In the genomic region with DNA sequence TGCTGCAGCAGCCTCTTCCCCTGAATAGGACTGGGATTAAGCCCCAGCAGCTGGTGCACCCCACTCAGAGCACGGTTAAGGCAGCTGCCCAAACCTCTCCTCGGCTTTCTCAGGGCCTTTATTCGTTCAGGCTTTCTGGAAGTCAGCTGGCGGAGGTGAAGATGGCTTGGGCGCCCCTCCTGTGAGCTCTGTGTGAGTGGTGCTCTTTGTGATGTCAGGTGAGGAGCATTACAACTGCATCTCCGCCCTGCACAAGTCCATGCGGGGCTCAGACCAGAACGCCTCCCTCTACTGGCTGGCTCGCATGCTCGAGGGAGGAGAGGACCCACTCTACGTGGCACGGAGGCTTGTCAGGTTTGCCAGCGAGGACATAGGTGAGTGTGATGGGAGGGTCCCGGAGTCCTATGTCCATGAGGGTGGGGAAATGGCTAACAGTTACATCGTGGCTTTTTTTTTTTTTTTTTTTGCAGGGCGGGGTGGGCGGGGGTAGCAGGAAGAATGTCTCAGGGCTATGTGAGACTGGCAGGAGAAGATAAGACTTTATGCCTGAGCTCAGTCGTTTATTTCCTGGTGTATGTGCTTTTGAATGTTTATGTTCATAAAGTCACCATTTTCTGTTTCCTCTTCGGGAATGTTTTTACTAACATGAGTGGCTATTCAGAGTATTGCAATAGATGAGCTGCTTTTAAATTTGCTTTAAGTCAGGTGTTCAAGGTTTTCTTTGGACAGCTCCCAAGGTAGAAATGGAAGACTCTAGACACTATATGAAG, we compare ENCODE assay signal across 1 cellular context.
A peak's percentile ranks its signal among the peaks of the same experiment; 100 is the strongest.
TF ChIP-seq lines count a peak whose summit lies in the region.

No MANE protein-coding gene starts in this region.

TF ChIP-seq in K562, 482 proteins besides CTCF, POLR2A, EP300 and RAD21 (continued from another document and continues in another):
- TF ChIP-seq, protein P1, sequence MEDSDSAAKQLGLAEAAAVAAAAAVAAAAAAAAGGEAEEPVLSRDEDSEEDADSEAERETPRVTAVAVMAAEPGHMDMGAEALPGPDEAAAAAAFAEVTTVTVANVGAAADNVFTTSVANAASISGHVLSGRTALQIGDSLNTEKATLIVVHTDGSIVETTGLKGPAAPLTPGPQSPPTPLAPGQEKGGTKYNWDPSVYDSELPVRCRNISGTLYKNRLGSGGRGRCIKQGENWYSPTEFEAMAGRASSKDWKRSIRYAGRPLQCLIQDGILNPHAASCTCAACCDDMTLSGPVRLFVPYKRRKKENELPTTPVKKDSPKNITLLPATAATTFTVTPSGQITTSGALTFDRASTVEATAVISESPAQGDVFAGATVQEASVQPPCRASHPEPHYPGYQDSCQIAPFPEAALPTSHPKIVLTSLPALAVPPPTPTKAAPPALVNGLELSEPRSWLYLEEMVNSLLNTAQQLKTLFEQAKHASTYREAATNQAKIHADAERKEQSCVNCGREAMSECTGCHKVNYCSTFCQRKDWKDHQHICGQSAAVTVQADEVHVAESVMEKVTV (CRISPR knock-in tag; IDR thresholded peaks at IDR 0.05) = no peak
- no peak for TF ChIP-seq HIVEP1 (CRISPR knock-in tag; IDR thresholded peaks at IDR 0.05)
- TF ChIP-seq ZFPM2 (CRISPR knock-in tag; IDR thresholded peaks at IDR 0.05) = no peak
- no peak for TF ChIP-seq PTBP1 (IDR thresholded peaks at IDR 0.05; ENCODE audit: low read depth, low read length)
- TF ChIP-seq, protein P2, sequence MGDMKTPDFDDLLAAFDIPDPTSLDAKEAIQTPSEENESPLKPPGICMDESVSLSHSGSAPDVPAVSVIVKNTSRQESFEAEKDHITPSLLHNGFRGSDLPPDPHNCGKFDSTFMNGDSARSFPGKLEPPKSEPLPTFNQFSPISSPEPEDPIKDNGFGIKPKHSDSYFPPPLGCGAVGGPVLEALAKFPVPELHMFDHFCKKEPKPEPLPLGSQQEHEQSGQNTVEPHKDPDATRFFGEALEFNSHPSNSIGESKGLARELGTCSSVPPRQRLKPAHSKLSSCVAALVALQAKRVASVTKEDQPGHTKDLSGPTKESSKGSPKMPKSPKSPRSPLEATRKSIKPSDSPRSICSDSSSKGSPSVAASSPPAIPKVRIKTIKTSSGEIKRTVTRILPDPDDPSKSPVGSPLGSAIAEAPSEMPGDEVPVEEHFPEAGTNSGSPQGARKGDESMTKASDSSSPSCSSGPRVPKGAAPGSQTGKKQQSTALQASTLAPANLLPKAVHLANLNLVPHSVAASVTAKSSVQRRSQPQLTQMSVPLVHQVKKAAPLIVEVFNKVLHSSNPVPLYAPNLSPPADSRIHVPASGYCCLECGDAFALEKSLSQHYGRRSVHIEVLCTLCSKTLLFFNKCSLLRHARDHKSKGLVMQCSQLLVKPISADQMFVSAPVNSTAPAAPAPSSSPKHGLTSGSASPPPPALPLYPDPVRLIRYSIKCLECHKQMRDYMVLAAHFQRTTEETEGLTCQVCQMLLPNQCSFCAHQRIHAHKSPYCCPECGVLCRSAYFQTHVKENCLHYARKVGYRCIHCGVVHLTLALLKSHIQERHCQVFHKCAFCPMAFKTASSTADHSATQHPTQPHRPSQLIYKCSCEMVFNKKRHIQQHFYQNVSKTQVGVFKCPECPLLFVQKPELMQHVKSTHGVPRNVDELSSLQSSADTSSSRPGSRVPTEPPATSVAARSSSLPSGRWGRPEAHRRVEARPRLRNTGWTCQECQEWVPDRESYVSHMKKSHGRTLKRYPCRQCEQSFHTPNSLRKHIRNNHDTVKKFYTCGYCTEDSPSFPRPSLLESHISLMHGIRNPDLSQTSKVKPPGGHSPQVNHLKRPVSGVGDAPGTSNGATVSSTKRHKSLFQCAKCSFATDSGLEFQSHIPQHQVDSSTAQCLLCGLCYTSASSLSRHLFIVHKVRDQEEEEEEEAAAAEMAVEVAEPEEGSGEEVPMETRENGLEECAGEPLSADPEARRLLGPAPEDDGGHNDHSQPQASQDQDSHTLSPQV (IDR thresholded peaks at IDR 0.05) = peak; percentile 65
- no peak for TF ChIP-seq GABPB2 (CRISPR knock-in tag; conservative IDR thresholded peaks at IDR 0.05)
- TF ChIP-seq L3MBTL2 (IDR thresholded peaks at IDR 0.05) = peak; percentile 38; the same call in 1 of the 2 replicates
- no peak for TF ChIP-seq CHCHD3 (CRISPR knock-in tag; IDR thresholded peaks at IDR 0.05)
- TF ChIP-seq XRCC5 (IDR thresholded peaks at IDR 0.05; ENCODE audit: low read depth, low read length) = 0 out of 2 replicates have a peak, but pooled peaks have one; percentile 29
- TF ChIP-seq, protein P3, sequence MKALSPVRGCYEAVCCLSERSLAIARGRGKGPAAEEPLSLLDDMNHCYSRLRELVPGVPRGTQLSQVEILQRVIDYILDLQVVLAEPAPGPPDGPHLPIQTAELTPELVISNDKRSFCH (CRISPR knock-in tag; IDR thresholded peaks at IDR 0.05) = no peak
- TF ChIP-seq, protein P3 (tag; IDR thresholded peaks at IDR 0.05) = peak; percentile 55; the same call in 1 of the 2 replicates
- no peak for TF ChIP-seq HMG20A (CRISPR knock-in tag; conservative IDR thresholded peaks at IDR 0.05)
- no peak for TF ChIP-seq XRCC4 (IDR thresholded peaks at IDR 0.05; ENCODE audit: extremely low read depth, insufficient read depth, insufficient read length)
- TF ChIP-seq, protein P4, sequence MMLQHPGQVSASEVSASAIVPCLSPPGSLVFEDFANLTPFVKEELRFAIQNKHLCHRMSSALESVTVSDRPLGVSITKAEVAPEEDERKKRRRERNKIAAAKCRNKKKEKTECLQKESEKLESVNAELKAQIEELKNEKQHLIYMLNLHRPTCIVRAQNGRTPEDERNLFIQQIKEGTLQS (IDR thresholded peaks at IDR 0.05) = no peak
- TF ChIP-seq, protein P4 (CRISPR knock-in tag; conservative IDR thresholded peaks at IDR 0.05) = no peak
- TF ChIP-seq, protein P5, sequence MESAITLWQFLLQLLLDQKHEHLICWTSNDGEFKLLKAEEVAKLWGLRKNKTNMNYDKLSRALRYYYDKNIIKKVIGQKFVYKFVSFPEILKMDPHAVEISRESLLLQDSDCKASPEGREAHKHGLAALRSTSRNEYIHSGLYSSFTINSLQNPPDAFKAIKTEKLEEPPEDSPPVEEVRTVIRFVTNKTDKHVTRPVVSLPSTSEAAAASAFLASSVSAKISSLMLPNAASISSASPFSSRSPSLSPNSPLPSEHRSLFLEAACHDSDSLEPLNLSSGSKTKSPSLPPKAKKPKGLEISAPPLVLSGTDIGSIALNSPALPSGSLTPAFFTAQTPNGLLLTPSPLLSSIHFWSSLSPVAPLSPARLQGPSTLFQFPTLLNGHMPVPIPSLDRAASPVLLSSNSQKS (CRISPR knock-in tag; IDR thresholded peaks at IDR 0.05) = no peak
- TF ChIP-seq FOXM1 (IDR thresholded peaks at IDR 0.05; ENCODE audit: low read depth) = no peak
- TF ChIP-seq FOXM1 (CRISPR knock-in tag; IDR thresholded peaks at IDR 0.05; ENCODE audit: low read depth) = no peak
- TF ChIP-seq MEF2A (IDR thresholded peaks at IDR 0.05; ENCODE audit: control insufficient read depth, low read depth, low read length) = no peak
- TF ChIP-seq PRMT5 (CRISPR knock-in tag; IDR thresholded peaks at IDR 0.05) = no peak
- no peak for TF ChIP-seq BRD9 (IDR thresholded peaks at IDR 0.05; ENCODE audit: low read depth, partially characterized antibody)
- TF ChIP-seq ZSCAN29 (IDR thresholded peaks at IDR 0.05) = no peak
- no peak for TF ChIP-seq HDGF (IDR thresholded peaks at IDR 0.05)
- TF ChIP-seq HNRNPLL (IDR thresholded peaks at IDR 0.05; ENCODE audit: low read depth, low read length, poor library complexity, severe bottlenecking) = no peak
- TF ChIP-seq ASH1L (IDR thresholded peaks at IDR 0.05; ENCODE audit: borderline replicate concordance, low read depth, partially characterized antibody) = no peak
- TF ChIP-seq, protein P6, sequence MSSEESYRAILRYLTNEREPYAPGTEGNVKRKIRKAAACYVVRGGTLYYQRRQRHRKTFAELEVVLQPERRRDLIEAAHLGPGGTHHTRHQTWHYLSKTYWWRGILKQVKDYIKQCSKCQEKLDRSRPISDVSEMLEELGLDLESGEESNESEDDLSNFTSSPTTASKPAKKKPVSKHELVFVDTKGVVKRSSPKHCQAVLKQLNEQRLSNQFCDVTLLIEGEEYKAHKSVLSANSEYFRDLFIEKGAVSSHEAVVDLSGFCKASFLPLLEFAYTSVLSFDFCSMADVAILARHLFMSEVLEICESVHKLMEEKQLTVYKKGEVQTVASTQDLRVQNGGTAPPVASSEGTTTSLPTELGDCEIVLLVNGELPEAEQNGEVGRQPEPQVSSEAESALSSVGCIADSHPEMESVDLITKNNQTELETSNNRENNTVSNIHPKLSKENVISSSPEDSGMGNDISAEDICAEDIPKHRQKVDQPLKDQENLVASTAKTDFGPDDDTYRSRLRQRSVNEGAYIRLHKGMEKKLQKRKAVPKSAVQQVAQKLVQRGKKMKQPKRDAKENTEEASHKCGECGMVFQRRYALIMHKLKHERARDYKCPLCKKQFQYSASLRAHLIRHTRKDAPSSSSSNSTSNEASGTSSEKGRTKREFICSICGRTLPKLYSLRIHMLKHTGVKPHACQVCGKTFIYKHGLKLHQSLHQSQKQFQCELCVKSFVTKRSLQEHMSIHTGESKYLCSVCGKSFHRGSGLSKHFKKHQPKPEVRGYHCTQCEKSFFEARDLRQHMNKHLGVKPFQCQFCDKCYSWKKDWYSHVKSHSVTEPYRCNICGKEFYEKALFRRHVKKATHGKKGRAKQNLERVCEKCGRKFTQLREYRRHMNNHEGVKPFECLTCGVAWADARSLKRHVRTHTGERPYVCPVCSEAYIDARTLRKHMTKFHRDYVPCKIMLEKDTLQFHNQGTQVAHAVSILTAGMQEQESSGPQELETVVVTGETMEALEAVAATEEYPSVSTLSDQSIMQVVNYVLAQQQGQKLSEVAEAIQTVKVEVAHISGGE (CRISPR knock-in tag; IDR thresholded peaks at IDR 0.05) = no peak; a peak in 1 of 6 replicates
- peak; percentile 38; the same call in 1 of the 2 replicates for TF ChIP-seq FOSL1 (tag; conservative IDR thresholded peaks at IDR 0.05)
- TF ChIP-seq NBN (IDR thresholded peaks at IDR 0.05; ENCODE audit: low read depth) = no peak; the same call in 1 of the 2 replicates
- no peak for TF ChIP-seq SMAD3 (CRISPR knock-in tag; conservative IDR thresholded peaks at IDR 0.05)
- TF ChIP-seq SRF (CRISPR knock-in tag; IDR thresholded peaks at IDR 0.05) = peak in 1 of 2 experiments; percentile 86; a peak in 1 of 4 replicates
- TF ChIP-seq, protein P7, sequence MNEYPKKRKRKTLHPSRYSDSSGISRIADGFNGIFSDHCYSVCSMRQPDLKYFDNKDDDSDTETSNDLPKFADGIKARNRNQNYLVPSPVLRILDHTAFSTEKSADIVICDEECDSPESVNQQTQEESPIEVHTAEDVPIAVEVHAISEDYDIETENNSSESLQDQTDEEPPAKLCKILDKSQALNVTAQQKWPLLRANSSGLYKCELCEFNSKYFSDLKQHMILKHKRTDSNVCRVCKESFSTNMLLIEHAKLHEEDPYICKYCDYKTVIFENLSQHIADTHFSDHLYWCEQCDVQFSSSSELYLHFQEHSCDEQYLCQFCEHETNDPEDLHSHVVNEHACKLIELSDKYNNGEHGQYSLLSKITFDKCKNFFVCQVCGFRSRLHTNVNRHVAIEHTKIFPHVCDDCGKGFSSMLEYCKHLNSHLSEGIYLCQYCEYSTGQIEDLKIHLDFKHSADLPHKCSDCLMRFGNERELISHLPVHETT (CRISPR knock-in tag; conservative IDR thresholded peaks at IDR 0.05 in 1 of 2, IDR thresholded peaks at IDR 0.05 in 1 of 2) = no peak
- TF ChIP-seq KHSRP (IDR thresholded peaks at IDR 0.05) = no peak
- TF ChIP-seq, protein P8, sequence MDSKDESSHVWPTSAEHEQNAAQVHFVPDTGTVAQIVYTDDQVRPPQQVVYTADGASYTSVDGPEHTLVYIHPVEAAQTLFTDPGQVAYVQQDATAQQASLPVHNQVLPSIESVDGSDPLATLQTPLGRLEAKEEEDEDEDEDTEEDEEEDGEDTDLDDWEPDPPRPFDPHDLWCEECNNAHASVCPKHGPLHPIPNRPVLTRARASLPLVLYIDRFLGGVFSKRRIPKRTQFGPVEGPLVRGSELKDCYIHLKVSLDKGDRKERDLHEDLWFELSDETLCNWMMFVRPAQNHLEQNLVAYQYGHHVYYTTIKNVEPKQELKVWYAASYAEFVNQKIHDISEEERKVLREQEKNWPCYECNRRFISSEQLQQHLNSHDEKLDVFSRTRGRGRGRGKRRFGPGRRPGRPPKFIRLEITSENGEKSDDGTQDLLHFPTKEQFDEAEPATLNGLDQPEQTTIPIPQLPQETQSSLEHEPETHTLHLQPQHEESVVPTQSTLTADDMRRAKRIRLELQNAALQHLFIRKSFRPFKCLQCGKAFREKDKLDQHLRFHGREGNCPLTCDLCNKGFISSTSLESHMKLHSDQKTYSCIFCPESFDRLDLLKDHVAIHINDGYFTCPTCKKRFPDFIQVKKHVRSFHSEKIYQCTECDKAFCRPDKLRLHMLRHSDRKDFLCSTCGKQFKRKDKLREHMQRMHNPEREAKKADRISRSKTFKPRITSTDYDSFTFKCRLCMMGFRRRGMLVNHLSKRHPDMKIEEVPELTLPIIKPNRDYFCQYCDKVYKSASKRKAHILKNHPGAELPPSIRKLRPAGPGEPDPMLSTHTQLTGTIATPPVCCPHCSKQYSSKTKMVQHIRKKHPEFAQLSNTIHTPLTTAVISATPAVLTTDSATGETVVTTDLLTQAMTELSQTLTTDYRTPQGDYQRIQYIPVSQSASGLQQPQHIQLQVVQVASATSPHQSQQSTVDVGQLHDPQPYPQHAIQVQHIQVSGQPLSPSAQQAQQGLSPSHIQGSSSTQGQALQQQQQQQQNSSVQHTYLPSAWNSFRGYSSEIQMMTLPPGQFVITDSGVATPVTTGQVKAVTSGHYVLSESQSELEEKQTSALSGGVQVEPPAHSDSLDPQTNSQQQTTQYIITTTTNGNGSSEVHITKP (IDR thresholded peaks at IDR 0.05; ENCODE audit: partially characterized antibody) = peak; percentile 13
- 0 out of 2 replicates have a peak, but pooled peaks have one; percentile 42 for TF ChIP-seq CREB1 (IDR thresholded peaks at IDR 0.05)
- TF ChIP-seq CREB1 (CRISPR knock-in tag; IDR thresholded peaks at IDR 0.05) = 0 out of 2 replicates have a peak, but pooled peaks have one; percentile 48
- TF ChIP-seq ARID2 (IDR thresholded peaks at IDR 0.05) = no peak
- TF ChIP-seq, protein P9, sequence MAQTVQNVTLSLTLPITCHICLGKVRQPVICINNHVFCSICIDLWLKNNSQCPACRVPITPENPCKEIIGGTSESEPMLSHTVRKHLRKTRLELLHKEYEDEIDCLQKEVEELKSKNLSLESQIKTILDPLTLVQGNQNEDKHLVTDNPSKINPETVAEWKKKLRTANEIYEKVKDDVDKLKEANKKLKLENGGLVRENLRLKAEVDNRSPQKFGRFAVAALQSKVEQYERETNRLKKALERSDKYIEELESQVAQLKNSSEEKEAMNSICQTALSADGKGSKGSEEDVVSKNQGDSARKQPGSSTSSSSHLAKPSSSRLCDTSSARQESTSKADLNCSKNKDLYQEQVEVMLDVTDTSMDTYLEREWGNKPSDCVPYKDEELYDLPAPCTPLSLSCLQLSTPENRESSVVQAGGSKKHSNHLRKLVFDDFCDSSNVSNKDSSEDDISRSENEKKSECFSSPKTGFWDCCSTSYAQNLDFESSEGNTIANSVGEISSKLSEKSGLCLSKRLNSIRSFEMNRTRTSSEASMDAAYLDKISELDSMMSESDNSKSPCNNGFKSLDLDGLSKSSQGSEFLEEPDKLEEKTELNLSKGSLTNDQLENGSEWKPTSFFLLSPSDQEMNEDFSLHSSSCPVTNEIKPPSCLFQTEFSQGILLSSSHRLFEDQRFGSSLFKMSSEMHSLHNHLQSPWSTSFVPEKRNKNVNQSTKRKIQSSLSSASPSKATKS (CRISPR knock-in tag; IDR thresholded peaks at IDR 0.05) = no peak
- no peak for TF ChIP-seq ZNF445 (CRISPR knock-in tag; IDR thresholded peaks at IDR 0.05; ENCODE audit: low read depth)
